Comparison of ENCODE assay signal across 19 cellular contexts in the genomic region with DNA sequence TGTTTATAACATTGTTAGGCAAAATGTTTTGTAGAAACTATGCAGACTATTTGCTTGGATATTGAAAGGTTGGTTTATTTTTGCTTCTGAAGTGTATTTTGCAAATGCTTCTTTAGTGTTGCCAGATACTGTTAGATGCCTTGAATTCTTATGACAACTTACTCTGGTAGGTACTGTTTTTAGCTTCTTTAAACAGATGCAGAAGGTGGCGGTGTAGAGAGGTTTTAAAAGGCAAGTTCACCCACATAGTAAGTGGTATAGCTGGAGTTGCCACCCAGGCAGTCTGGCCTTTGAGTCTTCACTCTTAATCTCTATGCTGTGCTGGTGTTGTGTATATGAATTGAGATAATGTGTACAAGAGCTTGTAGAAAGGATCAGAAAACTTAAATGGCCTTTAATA. TPM values are rescaled to one million over a fixed set of nuclear protein-coding genes. Genes with fewer than 3 reads are reported as not detected.
DNase-seq lines count a peak whose midpoint lies in the region; ATAC-seq, FAIRE-seq and TF ChIP-seq lines count a peak whose summit lies in the region.
"Had no signal": no experiment of that assay in that cellular context is flagged by ENCODE, and none has a peak within 500 bp of the region (broad histone marks: within the 10 kb centered on the region; RNA-seq: fewer than 3 reads in every experiment).

No MANE protein-coding gene starts in this region.

- no peaks in the 10 kb centered on the region for H3F3A ChIP-seq in neural cell (ENCODE audit: insufficient read depth, low read length, poor library complexity, severe bottlenecking)

- CTCF ChIA-PET in Caco-2 (lab: Charles Lee) = no interaction called here
- CTCF ChIA-PET in K562 (lab: Yijun Ruan, JAX; ENCODE audit: low intra/inter-chr PET ratio) = no interaction called here
- CTCF ChIA-PET in activated CD8-positive, alpha-beta T cell treated with anti-CD3 and anti-CD28 coated beads for 36 hours (lab: Charles Lee) = interaction anchor here (1.0 kb wide), 1 partner anchor 41 kb away, joined by 3 read pairs; no protein-coding TSS in a partner anchor

- TSS peak; percentile 17 for BruUV-seq in Caco-2 (replicated peaks; lab: Mats Ljungman, UMichigan)
- BruUV-seq in K562 (replicated peaks; lab: Mats Ljungman, UMichigan) = TSS peak; percentile 23

- no peaks in the 10 kb centered on the region for H3K27me3 Mint-ChIP-seq in Caco-2 (ENCODE audit: insufficient read depth, unreplicated experiment)
- H3K27me3 Mint-ChIP-seq in activated CD8-positive, alpha-beta T cell treated with anti-CD3 and anti-CD28 coated beads for 36 hours = no peaks in the 10 kb centered on the region
- H3K27me3 Mint-ChIP-seq: CD4-positive, CD25-positive, alpha-beta regulatory T cell had no signal

- ATAC-seq in K562 = no peak
- ATAC-seq in GM21515 (IDR thresholded peaks at IDR 0.05; ENCODE audit: unreplicated experiment) = no peak
- ATAC-seq in activated CD8-positive, alpha-beta T cell treated with anti-CD3 and anti-CD28 coated beads for 36 hours = no peak
- no peak for ATAC-seq in HG02798 (IDR thresholded peaks at IDR 0.05; ENCODE audit: poor library complexity, unreplicated experiment)
- ATAC-seq: left lobe of liver had no signal

- H3K79me2 ChIP-seq in K562 (ENCODE audit: control insufficient read depth, insufficient read depth, low read length) = peaks cover 11% of the 10 kb centered on the region
- peaks cover 14% of the 10 kb centered on the region for H3K79me2 ChIP-seq in neural cell (replicated peaks; ENCODE audit: insufficient read depth, low read length)

- TF ChIP-seq EP300 in K562 (IDR thresholded peaks at IDR 0.05; ENCODE audit: low read length) (no peak), neural cell (conservative IDR thresholded peaks at IDR 0.05; ENCODE audit: poor library complexity, severe bottlenecking) (no peak)

- H3K36me3 ChIP-seq in Caco-2 (ENCODE audit: control insufficient read depth, insufficient read depth, low read length) = peaks cover 6% of the 10 kb centered on the region
- peaks cover 32% of the 10 kb centered on the region; the same call in 2 of the 3 replicates for H3K36me3 ChIP-seq in K562 (ENCODE audit: control insufficient read depth, insufficient read depth, low read length)
- peaks cover 6% of the 10 kb centered on the region for H3K36me3 ChIP-seq in neural cell (ENCODE audit: insufficient read depth, low read length)
- H3K36me3 ChIP-seq: ovary had no signal

- no peak for TF ChIP-seq CTCF in Caco-2 (IDR thresholded peaks at IDR 0.05; ENCODE audit: insufficient read depth in 1 of 2, low read depth in 1 of 2, low read length in 1 of 2, severe bottlenecking in 1 of 2, unreplicated experiment in 1 of 2)
- TF ChIP-seq CTCF in K562 (IDR thresholded peaks at IDR 0.05 in 2 of 3, conservative IDR thresholded peaks at IDR 0.05 in 1 of 3; ENCODE audit: insufficient read depth in 2 of 3, low read depth in 1 of 3, low read length in 3 of 3) = no peak; a peak in 1 of 6 replicates
- TF ChIP-seq CTCF in neural cell (IDR thresholded peaks at IDR 0.05; ENCODE audit: poor library complexity, severe bottlenecking) = no peak
- no peak for TF ChIP-seq CTCF in activated CD8-positive, alpha-beta T cell treated with anti-CD3 and anti-CD28 coated beads for 36 hours (IDR thresholded peaks at IDR 0.05)

- no peak for FAIRE-seq in K562 (lab: Jason Lieb, UNC)

- H3K27ac ChIP-seq in K562 (ENCODE audit: extremely low read depth, low read depth, low read length) = no peak overlapping the region
- H3K27ac ChIP-seq in neural cell (ENCODE audit: low read length) = no peak overlapping the region
- H3K27ac ChIP-seq: brain microvascular endothelial cell, ovary, RWPE1 had no signal

- no peaks in the 10 kb centered on the region for H4K20me1 ChIP-seq in K562 (replicated peaks; ENCODE audit: control insufficient read depth, insufficient read depth, low read length)
- H4K20me1 ChIP-seq in neural cell (ENCODE audit: insufficient read depth) = no peaks in the 10 kb centered on the region

- no peaks in the 10 kb centered on the region for H3K9me1 ChIP-seq in K562 (ENCODE audit: control insufficient read depth, insufficient read depth, low read length)

- TF ChIP-seq RAD21 in K562 (CRISPR knock-in tag; conservative IDR thresholded peaks at IDR 0.05 in 1 of 2, IDR thresholded peaks at IDR 0.05 in 1 of 2) (no peak), neural cell (conservative IDR thresholded peaks at IDR 0.05) (no peak)

- H3K4me1 ChIP-seq in Caco-2 (no peaks in the 10 kb centered on the region), K562 (replicated peaks in 1 of 2; ENCODE audit: control insufficient read depth in 2 of 2, insufficient read depth in 2 of 2, low read length in 2 of 2) (peaks cover 11 to 14% of the 10 kb centered on the region in 2 experiments; a peak in 4 of 5 replicates)

- no peaks in the 10 kb centered on the region for H3K27me3 ChIP-seq in Caco-2 (replicated peaks; ENCODE audit: control insufficient read depth, insufficient read depth, low read length)
- no peaks in the 10 kb centered on the region for H3K27me3 ChIP-seq in K562 (ENCODE audit: control insufficient read depth in 2 of 2, insufficient read depth in 2 of 2, low read length in 2 of 2)
- no peaks in the 10 kb centered on the region for H3K27me3 ChIP-seq in neural cell (ENCODE audit: insufficient read depth, low read depth, low read length)
- H3K27me3 ChIP-seq: brain microvascular endothelial cell, ovary had no signal

- H3K4me3 Mint-ChIP-seq in Caco-2 (ENCODE audit: unreplicated experiment) = no peak overlapping the region
- H3K4me3 Mint-ChIP-seq in activated CD8-positive, alpha-beta T cell treated with anti-CD3 and anti-CD28 coated beads for 36 hours = no peak overlapping the region

- 87% methylated on average over 1 of the region's 1 CpG for WGBS in K562 (ENCODE audit: insufficient coverage, low coverage, missing lambda C conversion rate)

- H3K9me2 ChIP-seq in neural cell (ENCODE audit: insufficient read depth, low read length) = no peaks in the 10 kb centered on the region

- intact Hi-C loops in Caco-2 (cut with micrococcal nuclease; ENCODE audit: unreplicated experiment) = no loop called here
- intact Hi-C loops in K562 (cut with micrococcal nuclease) = no loop called here
- intact Hi-C loops in activated CD8-positive, alpha-beta T cell treated with anti-CD3 and anti-CD28 coated beads for 36 hours (cut with micrococcal nuclease) = no loop called here

- no peak overlapping the region for H3K4me2 ChIP-seq in K562 (ENCODE audit: insufficient read depth, low read length)
- H3K4me2 ChIP-seq in neural cell (ENCODE audit: low read length) = no peak overlapping the region

- H3K36me3 Mint-ChIP-seq in Caco-2 (ENCODE audit: insufficient read depth, unreplicated experiment) = peaks cover 47% of the 10 kb centered on the region
- H3K36me3 Mint-ChIP-seq in activated CD8-positive, alpha-beta T cell treated with anti-CD3 and anti-CD28 coated beads for 36 hours (ENCODE audit: low read depth) = peaks cover 13% of the 10 kb centered on the region

- no peaks in the 10 kb centered on the region for H3K9me3 ChIP-seq in Caco-2
- no peaks in the 10 kb centered on the region for H3K9me3 ChIP-seq in K562 (replicated peaks; ENCODE audit: control insufficient read depth, insufficient read depth, low read depth, low read length)
- no peaks in the 10 kb centered on the region for H3K9me3 ChIP-seq in neural cell (ENCODE audit: low read length)
- H3K9me3 ChIP-seq: ovary had no signal

- DNase-seq in Caco-2 = no peak
- peak; percentile 14 to 29 for DNase-seq in Kasumi-1 (lab: John Stamatoyannopoulos, UW)
- DNase-seq in K562 (ENCODE audit: extremely low read depth in 1 of 4, low spot score in 3 of 4) = no peak
- no peak for DNase-seq in activated CD8-positive, alpha-beta T cell treated with anti-CD3 and anti-CD28 coated beads for 36 hours
- DNase-seq: activated CD4-positive, CD25-positive, alpha-beta regulatory T cell treated with anti-CD3 and anti-CD28 coated beads, Interleukin-2, amount 50 U/mL, for 72 hours; brain microvascular endothelial cell; effector CD4-positive, alpha-beta T cell; KBM-7; NCI-H1417; NCI-H2171; NCI-H748 treated with DMSO at 0.1 percent for 48 hours; ovary had no signal

- H3K4me1 Mint-ChIP-seq in Caco-2 (ENCODE audit: low read depth, unreplicated experiment) = peaks cover 7% of the 10 kb centered on the region
- peaks cover 44% of the 10 kb centered on the region for H3K4me1 Mint-ChIP-seq in activated CD8-positive, alpha-beta T cell treated with anti-CD3 and anti-CD28 coated beads for 36 hours (ENCODE audit: low read depth)

- H3K9me3 Mint-ChIP-seq in Caco-2 (ENCODE audit: unreplicated experiment) = peaks cover 10% of the 10 kb centered on the region
- H3K9me3 Mint-ChIP-seq in activated CD8-positive, alpha-beta T cell treated with anti-CD3 and anti-CD28 coated beads for 36 hours = no peaks in the 10 kb centered on the region
- H3K9me3 Mint-ChIP-seq: CD4-positive, CD25-positive, alpha-beta regulatory T cell; T-helper 1 cell treated with Interleukin-12 subunit alpha and Interleukin-12 subunit beta and Interleukin-4 antibody, amounts not matched to agents 30 μg/mL and 1 μg/mL, for 36 hours had no signal

- H3K4me3 ChIP-seq in Caco-2 (ENCODE audit: low read depth, low read length) = no peak overlapping the region
- no peak overlapping the region for H3K4me3 ChIP-seq in K562
- H3K4me3 ChIP-seq in neural cell (ENCODE audit: low read length) = peak overlapping the region; percentile 36
- H3K4me3 ChIP-seq: ovary had no signal

- in situ Hi-C loops in K562 (cut with MboI) = no loop called here

- no peak overlapping the region for H3K9ac ChIP-seq in K562 (ENCODE audit: insufficient read depth in 1 of 2, low read depth in 2 of 2, low read length in 2 of 2)
- H3K9ac ChIP-seq in neural cell (ENCODE audit: low read length) = no peak overlapping the region

- no peak overlapping the region for H2AFZ ChIP-seq in K562 (ENCODE audit: low read depth, low read length)
- no peak overlapping the region for H2AFZ ChIP-seq in neural cell (ENCODE audit: low read depth, low read length)

- no peak for TF ChIP-seq POLR2A in K562 (conservative IDR thresholded peaks at IDR 0.05)

- POLR2A ChIA-PET in Caco-2 (lab: Charles Lee) = interaction anchor here (0.6 kb wide), 1 partner anchor 32 kb away, joined by 3 read pairs; no protein-coding TSS in a partner anchor
- POLR2A ChIA-PET in K562 (lab: Yijun Ruan, JAX) = interaction anchor here (0.6 to 1.4 kb wide), 3 partner anchors 20 to 350 kb away, joined by 3 to 5 read pairs (median 3); partner anchors contain the start of gene SNRPG
- POLR2A ChIA-PET in activated CD8-positive, alpha-beta T cell treated with anti-CD3 and anti-CD28 coated beads for 36 hours (lab: Charles Lee) = interaction anchor here (0.6 to 1.5 kb wide), 5 partner anchors 9 to 927 kb away, joined by 3 to 4 read pairs (median 3); partner anchors contain the start of gene TIA1

- no peak overlapping the region for H3K27ac Mint-ChIP-seq in Caco-2 (ENCODE audit: unreplicated experiment)
- no peak overlapping the region for H3K27ac Mint-ChIP-seq in activated CD8-positive, alpha-beta T cell treated with anti-CD3 and anti-CD28 coated beads for 36 hours
- H3K27ac Mint-ChIP-seq: T-helper 1 cell treated with Interleukin-12 subunit alpha and Interleukin-12 subunit beta and Interleukin-4 antibody, amounts not matched to agents 30 μg/mL and 1 μg/mL, for 36 hours had no signal

RNA-seq across cellular contexts. Expression of gene PCYOX1, which starts 3.6 kb away (rescaled TPM):
- total RNA-seq in Caco-2 (2022) (114 and 119 TPM in 2 replicates), K562 (2014; rRNA removed) (6.8 and 7.7 TPM in 2 replicates), K562 (2014; rRNA removed; fragmentation: Illumina TruSeq; extraction: Trizol) (9.9 and 11.3 TPM in 2 replicates), K562 (2015; rRNA removed; fragmentation: Illumina TruSeq; extraction: Trizol) (12.3 and 13.4 TPM in 2 replicates), K562 (2021) (14.0 and 16.0 TPM in 2 replicates)
- total RNA-seq in K562 (2011; cell fraction: chromatin; rRNA removed; ENCODE audit: low replicate concordance) = 20.6 and 25.7 TPM in 2 replicates
- 8.5 and 11.1 TPM in 2 replicates for total RNA-seq in K562 (2011; cell fraction: nucleolus; rRNA removed)
- 18.4 and 20.1 TPM in 2 replicates for total RNA-seq in K562 (2011; cell fraction: nucleoplasm; rRNA removed)
- polyA plus RNA-seq in K562 (2011; rRNA removed) (9.6 and 18.3 TPM in 2 replicates), K562 (2014; fragmentation: Illumina TruSeq; extraction: Trizol) (10.7 and 13.6 TPM in 2 replicates), K562 (2014; fragmentation: Nextera tagmentation; extraction: Ambion mirVana) (1 to 10 TPM; 4.3 to 7.4 TPM), K562 (2014; rRNA removed) (6.9 and 7.7 TPM in 2 replicates), neural cell (27.3 and 31.5 TPM in 2 replicates)
- 3.6 and 5.1 TPM in 2 replicates for polyA plus RNA-seq in K562 (2011; cell fraction: cytosol; rRNA removed)
- 1.8 and 3.1 TPM in 2 replicates for polyA plus RNA-seq in K562 (2011; cell fraction: nucleus; rRNA removed)
- 10.0 and 16.1 TPM in 2 replicates for polyA plus RNA-seq in K562 (2012)
- polyA minus RNA-seq in K562 (2011; rRNA and poly(A)+ RNA removed) = 20.8 and 29.8 TPM in 2 replicates
- polyA minus RNA-seq in K562 (2011; cell fraction: cytosol; rRNA and poly(A)+ RNA removed) = 4.2 and 7.3 TPM in 2 replicates
- polyA minus RNA-seq in K562 (2011; cell fraction: nucleus; rRNA and poly(A)+ RNA removed) = 0.54 and 2.0 TPM in 2 replicates
- 50.2 and 53.3 TPM in 2 replicates for polyA minus RNA-seq in neural cell
- 10 to 100 TPM; 10.4 to 11.5 TPM for total RNA-seq in activated CD8-positive, alpha-beta T cell treated with anti-CD3 and anti-CD28 coated beads for 36 hours

RNA-seq across cellular contexts. Expression of gene TIA1, which starts 13.1 kb away (rescaled TPM):
- total RNA-seq in Caco-2 (2022) = 146 and 149 TPM in 2 replicates
- 172 and 407 TPM in 2 replicates for total RNA-seq in K562 (2011; cell fraction: chromatin; rRNA removed; ENCODE audit: low replicate concordance)
- 91.9 and 117 TPM in 2 replicates for total RNA-seq in K562 (2011; cell fraction: nucleolus; rRNA removed)
- total RNA-seq in K562 (2011; cell fraction: nucleoplasm; rRNA removed) = 142 and 174 TPM in 2 replicates
- total RNA-seq in K562 (2014; rRNA removed) = 84.8 and 94.4 TPM in 2 replicates
- 89.8 and 94.2 TPM in 2 replicates for total RNA-seq in K562 (2014; rRNA removed; fragmentation: Illumina TruSeq; extraction: Trizol)
- total RNA-seq in K562 (2015; rRNA removed; fragmentation: Illumina TruSeq; extraction: Trizol) = 72.0 and 79.6 TPM in 2 replicates
- total RNA-seq in K562 (2021) = 103 and 106 TPM in 2 replicates
- polyA plus RNA-seq in K562 (2011; rRNA removed) = 101 and 129 TPM in 2 replicates
- polyA plus RNA-seq in K562 (2011; cell fraction: cytosol; rRNA removed) = 24.3 and 33.4 TPM in 2 replicates
- 251 and 340 TPM in 2 replicates for polyA plus RNA-seq in K562 (2011; cell fraction: nucleus; rRNA removed)
- 47.5 and 55.4 TPM in 2 replicates for polyA plus RNA-seq in K562 (2012)
- 51.2 and 56.2 TPM in 2 replicates for polyA plus RNA-seq in K562 (2014; fragmentation: Illumina TruSeq; extraction: Trizol)
- 10 to 100 TPM; 25.3 to 32.3 TPM for polyA plus RNA-seq in K562 (2014; fragmentation: Nextera tagmentation; extraction: Ambion mirVana)
- 77.1 and 79.4 TPM in 2 replicates for polyA plus RNA-seq in K562 (2014; rRNA removed)
- polyA minus RNA-seq in K562 (2011; rRNA and poly(A)+ RNA removed) = 172 and 215 TPM in 2 replicates
- 50.4 and 58.5 TPM in 2 replicates for polyA minus RNA-seq in K562 (2011; cell fraction: cytosol; rRNA and poly(A)+ RNA removed)
- 130 and 131 TPM in 2 replicates for polyA minus RNA-seq in K562 (2011; cell fraction: nucleus; rRNA and poly(A)+ RNA removed)
- polyA plus RNA-seq in neural cell = 1,165 and 1,297 TPM in 2 replicates
- 525 and 609 TPM in 2 replicates for polyA minus RNA-seq in neural cell
- 10 to 100 TPM; 81.8 to 93.8 TPM for total RNA-seq in activated CD8-positive, alpha-beta T cell treated with anti-CD3 and anti-CD28 coated beads for 36 hours

RNA-seq across cellular contexts. Expression of gene SNRPG, which starts 32.0 kb away (rescaled TPM):
- 410 and 416 TPM in 2 replicates for total RNA-seq in Caco-2 (2022)
- total RNA-seq in K562 (2011; cell fraction: chromatin; rRNA removed; ENCODE audit: low replicate concordance) = 55.7 and 133 TPM in 2 replicates
- 39.9 and 44.1 TPM in 2 replicates for total RNA-seq in K562 (2011; cell fraction: nucleolus; rRNA removed)
- total RNA-seq in K562 (2011; cell fraction: nucleoplasm; rRNA removed) = 111 and 126 TPM in 2 replicates
- total RNA-seq in K562 (2014; rRNA removed) = 594 and 1,182 TPM in 2 replicates
- total RNA-seq in K562 (2014; rRNA removed; fragmentation: Illumina TruSeq; extraction: Trizol) = 745 and 807 TPM in 2 replicates
- 603 and 612 TPM in 2 replicates for total RNA-seq in K562 (2015; rRNA removed; fragmentation: Illumina TruSeq; extraction: Trizol)
- 649 and 750 TPM in 2 replicates for total RNA-seq in K562 (2021)
- 253 and 674 TPM in 2 replicates for polyA plus RNA-seq in K562 (2011; rRNA removed)
- polyA plus RNA-seq in K562 (2011; cell fraction: cytosol; rRNA removed) = 80.9 and 210 TPM in 2 replicates
- 103 and 122 TPM in 2 replicates for polyA plus RNA-seq in K562 (2011; cell fraction: nucleus; rRNA removed)
- 215 and 904 TPM in 2 replicates for polyA plus RNA-seq in K562 (2012)
- polyA plus RNA-seq in K562 (2014; fragmentation: Illumina TruSeq; extraction: Trizol) = 808 and 1,147 TPM in 2 replicates
- 1,000 to 10,000 TPM; 2,312 to 2,611 TPM for polyA plus RNA-seq in K562 (2014; fragmentation: Nextera tagmentation; extraction: Ambion mirVana)
- polyA plus RNA-seq in K562 (2014; rRNA removed) = 1,784 and 2,061 TPM in 2 replicates
- 120 and 184 TPM in 2 replicates for polyA minus RNA-seq in K562 (2011; rRNA and poly(A)+ RNA removed)
- polyA minus RNA-seq in K562 (2011; cell fraction: cytosol; rRNA and poly(A)+ RNA removed) = 31.0 and 79.3 TPM in 2 replicates
- polyA minus RNA-seq in K562 (2011; cell fraction: nucleus; rRNA and poly(A)+ RNA removed) = 21.9 and 24.0 TPM in 2 replicates
- 380 and 464 TPM in 2 replicates for polyA plus RNA-seq in neural cell
- polyA minus RNA-seq in neural cell = 47.2 and 64.8 TPM in 2 replicates
- total RNA-seq in activated CD8-positive, alpha-beta T cell treated with anti-CD3 and anti-CD28 coated beads for 36 hours = 100 to 1,000 TPM; 445 to 463 TPM

RNA-seq across cellular contexts. Expression of gene FAM136A, which starts 40.4 kb away (rescaled TPM):
- total RNA-seq in Caco-2 (2022) (115 and 120 TPM in 2 replicates), K562 (2014; rRNA removed) (80.0 and 89.0 TPM in 2 replicates), K562 (2014; rRNA removed; fragmentation: Illumina TruSeq; extraction: Trizol) (94.8 and 101 TPM in 2 replicates), K562 (2015; rRNA removed; fragmentation: Illumina TruSeq; extraction: Trizol) (95.7 and 99.2 TPM in 2 replicates), K562 (2021) (88.3 and 92.9 TPM in 2 replicates)
- total RNA-seq in K562 (2011; cell fraction: chromatin; rRNA removed; ENCODE audit: low replicate concordance) = 28.9 and 31.0 TPM in 2 replicates
- total RNA-seq in K562 (2011; cell fraction: nucleolus; rRNA removed) = 28.7 and 29.2 TPM in 2 replicates
- 34.3 and 53.8 TPM in 2 replicates for total RNA-seq in K562 (2011; cell fraction: nucleoplasm; rRNA removed)
- polyA plus RNA-seq in K562 (2011; rRNA removed) (63.7 and 104 TPM in 2 replicates), K562 (2014; fragmentation: Illumina TruSeq; extraction: Trizol) (118 and 129 TPM in 2 replicates), K562 (2014; fragmentation: Nextera tagmentation; extraction: Ambion mirVana) (100 to 1,000 TPM; 125 to 151 TPM), K562 (2014; rRNA removed) (106 and 108 TPM in 2 replicates), neural cell (56.1 and 59.9 TPM in 2 replicates)
- 38.9 and 49.3 TPM in 2 replicates for polyA plus RNA-seq in K562 (2011; cell fraction: cytosol; rRNA removed)
- polyA plus RNA-seq in K562 (2011; cell fraction: nucleus; rRNA removed) = 53.0 and 82.5 TPM in 2 replicates
- 64.0 and 97.8 TPM in 2 replicates for polyA plus RNA-seq in K562 (2012)
- polyA minus RNA-seq in K562 (2011; rRNA and poly(A)+ RNA removed) = 33.3 and 37.8 TPM in 2 replicates
- 17.9 and 33.9 TPM in 2 replicates for polyA minus RNA-seq in K562 (2011; cell fraction: cytosol; rRNA and poly(A)+ RNA removed)
- 13.4 and 15.8 TPM in 2 replicates for polyA minus RNA-seq in K562 (2011; cell fraction: nucleus; rRNA and poly(A)+ RNA removed)
- polyA minus RNA-seq in neural cell = 55.6 and 55.8 TPM in 2 replicates
- 10 to 100 TPM; 63.0 to 68.9 TPM for total RNA-seq in activated CD8-positive, alpha-beta T cell treated with anti-CD3 and anti-CD28 coated beads for 36 hours

Comparison
In these comparisons a context has a peak if more than half of its experiments do, and no peak if none do; other contexts are left out.
1. DNase-seq: peak in Kasumi-1 (2 of 2); none in Caco-2 (0 of 2), K562 (0 of 4) and activated CD8-positive, alpha-beta T cell treated with anti-CD3 and anti-CD28 coated beads for 36 hours (single experiment).